In the genomic region with DNA sequence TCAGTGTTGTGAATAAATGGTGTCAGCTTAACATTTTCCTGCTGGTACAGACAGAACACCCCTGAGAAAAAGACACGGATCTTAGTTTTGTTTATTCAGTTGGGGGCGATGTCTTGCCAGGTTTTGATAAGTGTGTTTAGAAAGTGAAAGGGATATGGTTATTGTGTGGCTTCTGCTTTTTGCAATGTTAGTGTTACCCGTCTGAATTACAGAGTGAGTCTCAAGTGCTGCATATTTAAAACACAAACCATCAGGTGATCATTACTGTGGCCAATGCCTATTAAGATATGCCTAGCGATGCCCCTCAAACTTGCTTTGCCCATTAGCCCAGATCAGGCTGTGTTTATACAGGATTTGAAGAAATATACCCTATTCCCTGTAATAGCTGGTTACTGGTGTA, we compare ENCODE assay signal across 28 cellular contexts.
DNase-seq lines count a peak whose midpoint lies in the region; ATAC-seq and TF ChIP-seq lines count a peak whose summit lies in the region.
"Had no signal": no experiment of that assay in that cellular context is flagged by ENCODE, and none has a peak within 500 bp of the region (broad histone marks: within the 10 kb centered on the region; RNA-seq: fewer than 3 reads in every experiment).

No MANE protein-coding gene starts in this region.

- no peak overlapping the region for H3K4me3 Mint-ChIP-seq in Calu3 (ENCODE audit: low read depth, unreplicated experiment)
- H3K4me3 Mint-ChIP-seq: activated CD8-positive, alpha-beta T cell treated with anti-CD3 and anti-CD28 coated beads, Interleukin-2, amount 10 ng/mL, durations not matched to agents 7 days and 5 days; activated naive CD4-positive, alpha-beta T cell treated with anti-CD3 and anti-CD28 coated beads for 36 hours; activated T-cell treated with anti-CD3 and anti-CD28 coated beads, Interleukin-2, amount 50 U/mL, for 24 hours; IgD-negative memory B cell; naive thymus-derived CD8-positive, alpha-beta T cell had no signal

- H4K5ac ChIP-seq in mesendoderm (ENCODE audit: low read length) = no peak overlapping the region

- intact Hi-C loops in left ventricle myocardium inferior (cut with micrococcal nuclease) (no loop called here), cardiac septum (cut with DNase I) (no loop called here), Calu3 (cut with micrococcal nuclease; ENCODE audit: unreplicated experiment) (no loop called here), stomach (cut with DNase I; ENCODE audit: low total_unique reads) (no loop called here)

- no peak for TF ChIP-seq EP300 in stomach (IDR thresholded peaks at IDR 0.05)

- H3K4me1 ChIP-seq in left ventricle myocardium inferior (no peaks in the 10 kb centered on the region), mesendoderm (ENCODE audit: control insufficient read depth, low read depth, low read length) (no peaks in the 10 kb centered on the region), stomach (peaks cover 0 to 4% (median 0%) of the 10 kb centered on the region in 4 donors)
- H3K4me1 ChIP-seq: BLaER1, pancreas, right atrium auricular region had no signal

- H3K9ac ChIP-seq in mesendoderm (ENCODE audit: low read length) = no peak overlapping the region
- H3K9ac ChIP-seq: BLaER1 had no signal

- H2BK120ac ChIP-seq in mesendoderm (ENCODE audit: low read depth, low read length) = no peak overlapping the region

- no peaks in the 10 kb centered on the region for H3K79me2 ChIP-seq in mesendoderm (ENCODE audit: control insufficient read depth, insufficient read depth, low read length)

- H3K4me1 Mint-ChIP-seq in Calu3 (ENCODE audit: low read depth, unreplicated experiment) = no peaks in the 10 kb centered on the region
- H3K4me1 Mint-ChIP-seq: IgD-negative memory B cell; naive thymus-derived CD8-positive, alpha-beta T cell had no signal

- no peaks in the 10 kb centered on the region for H3K36me3 Mint-ChIP-seq in Calu3 (ENCODE audit: insufficient read depth, unreplicated experiment)
- H3K36me3 Mint-ChIP-seq: IgD-negative memory B cell; naive thymus-derived CD8-positive, alpha-beta T cell had no signal

- H3K4ac ChIP-seq in mesendoderm (ENCODE audit: low read depth, low read length) = no peak overlapping the region

- no peak overlapping the region for H3K27ac Mint-ChIP-seq in Calu3 (ENCODE audit: unreplicated experiment)
- H3K27ac Mint-ChIP-seq: activated CD8-positive, alpha-beta T cell treated with anti-CD3 and anti-CD28 coated beads, Interleukin-2, amount 10 ng/mL, durations not matched to agents 7 days and 5 days; activated naive CD4-positive, alpha-beta T cell treated with anti-CD3 and anti-CD28 coated beads for 36 hours; activated T-cell treated with anti-CD3 and anti-CD28 coated beads, Interleukin-2, amount 50 U/mL, for 24 hours; IgD-negative memory B cell; naive thymus-derived CD8-positive, alpha-beta T cell had no signal

- no peak overlapping the region for H2BK15ac ChIP-seq in mesendoderm (replicated peaks; ENCODE audit: low read depth)

- H3K4me3 ChIP-seq in left ventricle myocardium inferior (peak overlapping the region; percentile 1), mesendoderm (ENCODE audit: low read length) (no peak overlapping the region), stomach (peak overlapping the region in 1 of 4 donors; percentile 11)
- H3K4me3 ChIP-seq: BLaER1, cardiac muscle cell, pancreas, right atrium auricular region had no signal

- peaks cover 3% of the 10 kb centered on the region for H3K9me3 Mint-ChIP-seq in Calu3 (ENCODE audit: low read depth, unreplicated experiment)

- no peaks in the 10 kb centered on the region for H3K36me3 ChIP-seq in left ventricle myocardium inferior
- no peaks in the 10 kb centered on the region for H3K36me3 ChIP-seq in mesendoderm (ENCODE audit: control insufficient read depth, insufficient read depth, low read length)
- H3K36me3 ChIP-seq in stomach = no peaks in the 10 kb centered on the region
- H3K36me3 ChIP-seq: BLaER1, cardiac muscle cell, pancreas, right atrium auricular region had no signal

- H3K27ac ChIP-seq in left ventricle myocardium inferior (replicated peaks) (no peak overlapping the region), mesendoderm (ENCODE audit: low read depth, low read length) (no peak overlapping the region), stomach (peak overlapping the region in 1 of 5 donors; percentile 31)
- H3K27ac ChIP-seq: BLaER1, cardiac muscle cell, pancreas, right atrium auricular region, RWPE1 had no signal

- H2AK5ac ChIP-seq in mesendoderm (ENCODE audit: low read length) = no peak overlapping the region

- no peaks in the 10 kb centered on the region for H3K27me3 Mint-ChIP-seq in Calu3 (ENCODE audit: unreplicated experiment)
- H3K27me3 Mint-ChIP-seq: activated T-cell treated with anti-CD3 and anti-CD28 coated beads, Interleukin-2, amount 50 U/mL, for 24 hours; IgD-negative memory B cell; naive thymus-derived CD8-positive, alpha-beta T cell had no signal

- ATAC-seq in HG03571 (IDR thresholded peaks at IDR 0.05; ENCODE audit: unreplicated experiment) = no peak
- ATAC-seq: activated CD4-positive, CD25-positive, alpha-beta regulatory T cell treated with anti-CD3 and anti-CD28 coated beads, Interleukin-2, amount 50 U/mL, for 24 hours; activated CD8-positive, alpha-beta T cell treated with anti-CD3 and anti-CD28 coated beads, Interleukin-2, amount 10 ng/mL, durations not matched to agents 7 days and 5 days; left colon; naive thymus-derived CD8-positive, alpha-beta T cell had no signal

- no peak overlapping the region for H3K18ac ChIP-seq in mesendoderm (ENCODE audit: low read length)

- H3K79me1 ChIP-seq in mesendoderm (ENCODE audit: low read length) = no peaks in the 10 kb centered on the region

- H3K27me3 ChIP-seq in left ventricle myocardium inferior (ENCODE audit: low read depth) (no peaks in the 10 kb centered on the region), mesendoderm (ENCODE audit: insufficient read depth, low read length, poor library complexity) (no peaks in the 10 kb centered on the region), stomach (no peaks in the 10 kb centered on the region)
- H3K27me3 ChIP-seq: BLaER1, cardiac muscle cell, pancreas, right atrium auricular region had no signal

- H3K9me3 ChIP-seq in left ventricle myocardium inferior (replicated peaks) = no peaks in the 10 kb centered on the region
- no peaks in the 10 kb centered on the region for H3K9me3 ChIP-seq in stomach
- H3K9me3 ChIP-seq: BLaER1, pancreas, right atrium auricular region had no signal

- no peak overlapping the region for H2BK5ac ChIP-seq in mesendoderm (ENCODE audit: low read length)

- H3K56ac ChIP-seq in mesendoderm (ENCODE audit: low read length) = no peak overlapping the region

- TF ChIP-seq CTCF in left ventricle myocardium inferior (IDR thresholded peaks at IDR 0.05; ENCODE audit: borderline replicate concordance) (no peak), Calu3 (IDR thresholded peaks at IDR 0.05; ENCODE audit: unreplicated experiment) (no peak), stomach (IDR thresholded peaks at IDR 0.05) (no peak)

- no TSS peak for BruUV-seq in Calu3 (replicated peaks; lab: Mats Ljungman, UMichigan)

- DNase-seq in left ventricle myocardium inferior = no peak
- no peak for DNase-seq in cardiac septum (ENCODE audit: low spot score)
- DNase-seq in OCI-M1 (lab: John Stamatoyannopoulos, UW) = peak; percentile 77
- DNase-seq in mesendoderm = peak; percentile 23
- no peak for DNase-seq in Calu3
- no peak for DNase-seq in NCI-H510A (lab: John Stamatoyannopoulos, UW)
- DNase-seq in stomach = no peak
- DNase-seq: ACHN; activated CD8-positive, alpha-beta T cell treated with anti-CD3 and anti-CD28 coated beads, Interleukin-2, amount 10 ng/mL, durations not matched to agents 7 days and 5 days; activated naive CD4-positive, alpha-beta T cell treated with anti-CD3 and anti-CD28 coated beads for 36 hours; activated T-cell treated with anti-CD3 and anti-CD28 coated beads, Interleukin-2, amount 50 U/mL, for 24 hours; amygdala; COR-L47; dermis blood vessel endothelial cell; H7; left colon; naive thymus-derived CD8-positive, alpha-beta T cell; NCI-H226; NK-92 treated with Interleukin-12 subunit alpha and Interleukin-12 subunit beta, amount 100 ng/mL, for 24 hours; pancreas; SW 1271 had no signal

- no peak overlapping the region for H4K8ac ChIP-seq in mesendoderm (ENCODE audit: low read depth, low read length)

- WGBS in mesendoderm (ENCODE audit: extremely low coverage, insufficient coverage, low lambda C conversion rate) = 100% methylated on average over 1 of the region's 4 CpGs
- 13 to 23% (median 16%) methylated on average over 4 of the region's 4 CpGs for WGBS in stomach, 5 donors

- no peak for TF ChIP-seq POLR2A in stomach (IDR thresholded peaks at IDR 0.05)

- no peak overlapping the region for H3K4me2 ChIP-seq in mesendoderm (ENCODE audit: low read length)
- H3K4me2 ChIP-seq: BLaER1 had no signal

- no peak overlapping the region for H3K23ac ChIP-seq in mesendoderm (ENCODE audit: low read length)

- CTCF ChIA-PET in Calu3 (lab: Charles Lee) = interaction anchor here (0.7 kb wide), 1 partner anchor 1866 kb away, joined by 3 read pairs; no protein-coding TSS in a partner anchor

Comparison
In these comparisons a context has a peak if more than half of its experiments do, and no peak if none do; other contexts are left out.
1. DNase-seq: peak in OCI-M1 (single experiment) and mesendoderm (single experiment); none in left ventricle myocardium inferior (single experiment), cardiac septum (single experiment), Calu3 (single experiment), NCI-H510A (single experiment) and stomach (single experiment).